ENCODE assay signal across 19 cellular contexts in genomic region chr2:99657691-99658258, GRCh38.
"Had no signal": no experiment of that assay in that cellular context is flagged by ENCODE, and none has a peak within 500 bp of the region (broad histone marks: within the 10 kb centered on the region; RNA-seq: fewer than 3 reads in every experiment).

No MANE protein-coding gene starts in this region.

- H3K4me1 Mint-ChIP-seq: activated naive CD4-positive, alpha-beta T cell treated with anti-CD3 and anti-CD28 coated beads, Interleukin-2, amount 50 U/mL, for 24 hours; immature natural killer cell had no signal

- H3K36me3 Mint-ChIP-seq: immature natural killer cell; natural killer cell treated with Interleukin-12 subunit alpha and Interleukin-12 subunit beta and Interleukin-15 and Interleukin-18, amount 100 ng/mL, for 72 hours had no signal

- H3K9me3 Mint-ChIP-seq: activated naive CD4-positive, alpha-beta T cell treated with anti-CD3 and anti-CD28 coated beads, Interleukin-2, amount 50 U/mL, for 24 hours; dendritic cell treated with granulocyte-macrophage colony-stimulating factor and Interleukin-4, amounts not matched to agents 40 ng/mL and 50 ng/mL, for 4 days; immature natural killer cell; natural killer cell treated with Interleukin-12 subunit alpha and Interleukin-12 subunit beta and Interleukin-15 and Interleukin-18, amount 100 ng/mL, for 72 hours; stimulated activated naive CD8-positive, alpha-beta T cell treated with anti-CD3 and anti-CD28 coated beads, Interleukin-15, Interleukin-2, amounts not matched to agents 100 ng/mL and 50 ng/mL, for 24 hours had no signal

- H3K27me3 ChIP-seq: body of pancreas, left lung, spleen had no signal

- H3K9me3 ChIP-seq: body of pancreas, left lung, SK-N-SH, spleen had no signal

- ATAC-seq: body of pancreas; left lung; natural killer cell treated with Interleukin-12 subunit alpha and Interleukin-12 subunit beta and Interleukin-15 and Interleukin-18, amount 100 ng/mL, for 72 hours had no signal

- H3K27ac Mint-ChIP-seq: activated naive CD4-positive, alpha-beta T cell treated with anti-CD3 and anti-CD28 coated beads, Interleukin-2, amount 50 U/mL, for 24 hours; immature natural killer cell; natural killer cell treated with Interleukin-12 subunit alpha and Interleukin-12 subunit beta and Interleukin-15 and Interleukin-18, amount 100 ng/mL, for 72 hours; stimulated activated naive CD8-positive, alpha-beta T cell treated with anti-CD3 and anti-CD28 coated beads, Interleukin-15, Interleukin-2, amounts not matched to agents 100 ng/mL and 50 ng/mL, for 24 hours had no signal

- H3K4me3 ChIP-seq: body of pancreas, left lung, spleen had no signal

- H3K27ac ChIP-seq: body of pancreas, left lung, spleen, WERI-Rb-1 had no signal

- H3K4me3 Mint-ChIP-seq: activated naive CD4-positive, alpha-beta T cell treated with anti-CD3 and anti-CD28 coated beads, Interleukin-2, amount 50 U/mL, for 24 hours; dendritic cell treated with granulocyte-macrophage colony-stimulating factor and Interleukin-4, amounts not matched to agents 40 ng/mL and 50 ng/mL, for 4 days; immature natural killer cell; natural killer cell treated with Interleukin-12 subunit alpha and Interleukin-12 subunit beta and Interleukin-15 and Interleukin-18, amount 100 ng/mL, for 72 hours; stimulated activated naive CD8-positive, alpha-beta T cell treated with anti-CD3 and anti-CD28 coated beads, Interleukin-15, Interleukin-2, amounts not matched to agents 100 ng/mL and 50 ng/mL, for 24 hours had no signal

- DNase-seq: activated gamma-delta T cell treated with Interleukin-2 at 50 U/mL for 16 hours; activated T-cell treated with anti-CD3 and anti-CD28 coated beads, Interleukin-2, amount 50 U/mL, for 1 hour; anterior cingulate cortex; body of pancreas; caudate nucleus; effector CD4-positive, alpha-beta T cell; foreskin fibroblast; immature natural killer cell; left lung; midbrain; spleen; stimulated activated CD4-positive, alpha-beta T cell treated with anti-CD3 and anti-CD28 coated beads, Interleukin-4, amount 100 ng/mL, for 24 hours; trophoblast cell had no signal

- H3K27me3 Mint-ChIP-seq: activated naive CD4-positive, alpha-beta T cell treated with anti-CD3 and anti-CD28 coated beads, Interleukin-2, amount 50 U/mL, for 24 hours; dendritic cell treated with granulocyte-macrophage colony-stimulating factor and Interleukin-4, amounts not matched to agents 40 ng/mL and 50 ng/mL, for 4 days; natural killer cell treated with Interleukin-12 subunit alpha and Interleukin-12 subunit beta and Interleukin-15 and Interleukin-18, amount 100 ng/mL, for 72 hours; stimulated activated naive CD8-positive, alpha-beta T cell treated with anti-CD3 and anti-CD28 coated beads, Interleukin-15, Interleukin-2, amounts not matched to agents 100 ng/mL and 50 ng/mL, for 24 hours had no signal

- H3K36me3 ChIP-seq: left lung, WERI-Rb-1 had no signal

- H3K4me1 ChIP-seq: body of pancreas, left lung, spleen had no signal
